11 cellular contexts compared by ENCODE assay signal in genomic region chr2:201420442-201421113, GRCh38. TPM values are rescaled to one million over a fixed set of nuclear protein-coding genes. Genes with fewer than 3 reads are reported as not detected.
DNase-seq lines count a peak whose midpoint lies in the region; ATAC-seq and TF ChIP-seq lines count a peak whose summit lies in the region.
"Had no signal": no experiment of that assay in that cellular context is flagged by ENCODE, and none has a peak within 500 bp of the region (broad histone marks: within the 10 kb centered on the region; RNA-seq: fewer than 3 reads in every experiment).

No MANE protein-coding gene starts in this region.

- POLR2A ChIA-PET in CD8-positive, alpha-beta T cell (lab: Charles Lee) = no interaction called here
- POLR2A ChIA-PET in naive thymus-derived CD4-positive, alpha-beta T cell (lab: Charles Lee) = no interaction called here

- no peak overlapping the region for H3K4me3 Mint-ChIP-seq in CD8-positive, alpha-beta T cell
- H3K4me3 Mint-ChIP-seq in naive thymus-derived CD4-positive, alpha-beta T cell = no peak overlapping the region

- no peaks in the 10 kb centered on the region for H3K36me3 ChIP-seq in CD8-positive, alpha-beta T cell (ENCODE audit: insufficient read depth, low read length)
- H3K36me3 ChIP-seq in naive thymus-derived CD4-positive, alpha-beta T cell (ENCODE audit: control insufficient read depth in 2 of 3, insufficient read depth in 3 of 3, low read length in 3 of 3) = no peaks in the 10 kb centered on the region

- no peak for ATAC-seq in CD8-positive, alpha-beta T cell
- ATAC-seq in naive thymus-derived CD4-positive, alpha-beta T cell = no peak
- ATAC-seq in GM19463 (IDR thresholded peaks at IDR 0.05; ENCODE audit: unreplicated experiment) = no peak
- ATAC-seq in GM18873 (IDR thresholded peaks at IDR 0.05; ENCODE audit: low FRiP score, unreplicated experiment) = no peak

- no peaks in the 10 kb centered on the region for H3K9me3 Mint-ChIP-seq in CD8-positive, alpha-beta T cell
- H3K9me3 Mint-ChIP-seq in naive thymus-derived CD4-positive, alpha-beta T cell = no peaks in the 10 kb centered on the region

- CTCF ChIA-PET in CD8-positive, alpha-beta T cell (lab: Charles Lee) = no interaction called here
- CTCF ChIA-PET in naive thymus-derived CD4-positive, alpha-beta T cell (lab: Charles Lee) = no interaction called here

- peaks cover 55% of the 10 kb centered on the region for H3K4me1 Mint-ChIP-seq in CD8-positive, alpha-beta T cell (ENCODE audit: low read depth)
- H3K4me1 Mint-ChIP-seq in naive thymus-derived CD4-positive, alpha-beta T cell = peaks cover 16 to 75% (median 62%) of the 10 kb centered on the region in 7 donors

- H3K27me3 ChIP-seq in CD8-positive, alpha-beta T cell (ENCODE audit: insufficient read depth, low read length) = no peaks in the 10 kb centered on the region
- H3K27me3 ChIP-seq in naive thymus-derived CD4-positive, alpha-beta T cell (ENCODE audit: control insufficient read depth in 2 of 2, insufficient read depth in 2 of 2, low read length in 2 of 2) = no peaks in the 10 kb centered on the region

- peak overlapping the region; percentile 91 for H3K27ac Mint-ChIP-seq in CD8-positive, alpha-beta T cell
- H3K27ac Mint-ChIP-seq in naive thymus-derived CD4-positive, alpha-beta T cell = peak overlapping the region in 7 of 9 donors; percentile 55 to 91 (median 71)

- DNase-seq in CD8-positive, alpha-beta T cell = no peak
- DNase-seq in HT1080 (ENCODE audit: low read depth) (peak; percentile 75), choroid plexus epithelial cell (ENCODE audit: low read depth) (peak; percentile 69), HK-2 (ENCODE audit: unreplicated experiment) (no peak), cerebellar cortex (ENCODE audit: low spot score) (no peak)
- no peak for DNase-seq in naive thymus-derived CD4-positive, alpha-beta T cell
- DNase-seq: RPMI8226; stimulated activated naive CD4-positive, alpha-beta T cell had no signal

- peaks cover 17% of the 10 kb centered on the region for H3K36me3 Mint-ChIP-seq in CD8-positive, alpha-beta T cell
- H3K36me3 Mint-ChIP-seq in naive thymus-derived CD4-positive, alpha-beta T cell = peaks cover 0 to 10% (median 5%) of the 10 kb centered on the region in 5 donors

- no peak overlapping the region for H3K4me3 ChIP-seq in CD8-positive, alpha-beta T cell (ENCODE audit: low read depth, low read length)
- no peak overlapping the region for H3K4me3 ChIP-seq in choroid plexus epithelial cell (ENCODE audit: low read depth, low read length)
- H3K4me3 ChIP-seq in naive thymus-derived CD4-positive, alpha-beta T cell (ENCODE audit: low read length) = no peak overlapping the region
- H3K4me3 ChIP-seq: lung had no signal

- no peak for TF ChIP-seq CTCF in CD8-positive, alpha-beta T cell (IDR thresholded peaks at IDR 0.05)
- no peak for TF ChIP-seq CTCF in choroid plexus epithelial cell (conservative IDR thresholded peaks at IDR 0.05; ENCODE audit: low read depth, low read length)

- peaks cover 31% of the 10 kb centered on the region for H3K4me1 ChIP-seq in CD8-positive, alpha-beta T cell (ENCODE audit: insufficient read depth, low read length)
- H3K4me1 ChIP-seq in naive thymus-derived CD4-positive, alpha-beta T cell (ENCODE audit: control insufficient read depth in 2 of 2, insufficient read depth in 2 of 2, low read length in 2 of 2) = peaks cover 7 to 15% of the 10 kb centered on the region in 2 donors

- H3K27ac ChIP-seq in CD8-positive, alpha-beta T cell (ENCODE audit: low read depth, low read length) = no peak overlapping the region
- no peak overlapping the region for H3K27ac ChIP-seq in naive thymus-derived CD4-positive, alpha-beta T cell (ENCODE audit: low read depth, low read length)

- no peaks in the 10 kb centered on the region for H3K9me3 ChIP-seq in CD8-positive, alpha-beta T cell (ENCODE audit: low read length)
- H3K9me3 ChIP-seq in naive thymus-derived CD4-positive, alpha-beta T cell (ENCODE audit: control insufficient read depth in 2 of 3, low read length in 3 of 3) = no peaks in the 10 kb centered on the region

- intact Hi-C loops in CD8-positive, alpha-beta T cell (cut with DNase I, micrococcal nuclease) = no loop called here
- intact Hi-C loops in naive thymus-derived CD4-positive, alpha-beta T cell (cut with micrococcal nuclease) = no loop called here

- no peaks in the 10 kb centered on the region for H3K27me3 Mint-ChIP-seq in CD8-positive, alpha-beta T cell (ENCODE audit: low read depth)
- H3K27me3 Mint-ChIP-seq in naive thymus-derived CD4-positive, alpha-beta T cell = no peaks in the 10 kb centered on the region

RNA-seq across cellular contexts. Expression of gene TRAK2, which starts 30.7 kb away (rescaled TPM):
- total RNA-seq in CD8-positive, alpha-beta T cell = 10 to 100 TPM; 20.1 to 22.5 TPM
- total RNA-seq in HT1080 (2014; rRNA removed; shearing (Covaris generic)) = 11.7 and 14.4 TPM in 2 replicates
- 11.9 and 16.0 TPM in 2 replicates for polyA plus RNA-seq in HT1080 (2015; cell fraction: cytosol; rRNA removed)
- 9.6 and 10.8 TPM in 2 replicates for polyA plus RNA-seq in HT1080 (2015; cell fraction: nucleus; rRNA removed)
- total RNA-seq in naive thymus-derived CD4-positive, alpha-beta T cell = 10 to 100 TPM; 27.8 to 47.6 (median 35.2) TPM
- 10 to 100 TPM; 27.2 to 30.7 TPM for polyA plus RNA-seq in naive thymus-derived CD4-positive, alpha-beta T cell

RNA-seq across cellular contexts. Expression of gene STRADB, which starts 31.0 kb away (rescaled TPM):
- 1 to 10 TPM; 4.5 to 5.8 TPM for total RNA-seq in CD8-positive, alpha-beta T cell
- 37.2 and 41.4 TPM in 2 replicates for total RNA-seq in HT1080 (2014; rRNA removed; shearing (Covaris generic))
- 36.6 TPM in 2 replicates for polyA plus RNA-seq in HT1080 (2015; cell fraction: cytosol; rRNA removed)
- polyA plus RNA-seq in HT1080 (2015; cell fraction: nucleus; rRNA removed) = 21.0 and 26.2 TPM in 2 replicates
- total RNA-seq in naive thymus-derived CD4-positive, alpha-beta T cell = 10 to 100 TPM; 11.9 to 18.4 (median 16.1) TPM
- 10 to 100 TPM; 31.5 to 41.4 TPM for polyA plus RNA-seq in naive thymus-derived CD4-positive, alpha-beta T cell

Comparison
In these comparisons a context has a peak if more than half of its experiments do, and no peak if none do; other contexts are left out.
1. DNase-seq: peak in HT1080 (single experiment) and choroid plexus epithelial cell (single experiment); none in CD8-positive, alpha-beta T cell (0 of 7), naive thymus-derived CD4-positive, alpha-beta T cell (0 of 9), HK-2 (single experiment) and cerebellar cortex (single experiment).